In genomic region chr19:39342647-39343305, GRCh38 we compare ENCODE assay signal across 8 cellular contexts. TPM values are rescaled to one million over a fixed set of nuclear protein-coding genes. Genes with fewer than 3 reads are reported as not detected.
DNase-seq lines count a peak whose midpoint lies in the region; ATAC-seq, FAIRE-seq and TF ChIP-seq lines count a peak whose summit lies in the region.

No MANE protein-coding gene starts in this region.

- H2AFZ ChIP-seq in astrocyte (ENCODE audit: low read depth, low read length) = no peak overlapping the region

- H3K4me1 Mint-ChIP-seq in astrocyte (ENCODE audit: low read depth, unreplicated experiment) = peaks cover 28% of the 10 kb centered on the region

- H3K27me3 ChIP-seq in astrocyte (ENCODE audit: insufficient read depth, low read length) = no peaks in the 10 kb centered on the region
- no peaks in the 10 kb centered on the region for H3K27me3 ChIP-seq in stomach smooth muscle (ENCODE audit: control insufficient read depth in 1 of 2, insufficient read depth in 2 of 2, low read length in 2 of 2)

- FAIRE-seq in astrocyte (lab: Jason Lieb, UNC) = no peak

- peaks cover 56% of the 10 kb centered on the region for H3K79me2 ChIP-seq in astrocyte (ENCODE audit: insufficient read depth, low read length)

- no peaks in the 10 kb centered on the region for H3K36me3 ChIP-seq in astrocyte (ENCODE audit: insufficient read depth, low read length)
- H3K36me3 ChIP-seq in stomach smooth muscle (ENCODE audit: control insufficient read depth in 2 of 2, insufficient read depth in 2 of 2, low read length in 2 of 2) = peaks cover 0 to 7% of the 10 kb centered on the region in 2 donors

- H3K4me3 ChIP-seq in AG09309 (ENCODE audit: control insufficient read depth, low read depth, low read length) = peak overlapping the region; percentile 99
- peak overlapping the region; percentile 73 for H3K4me3 ChIP-seq in astrocyte (ENCODE audit: insufficient read depth, low read depth, low read length)
- H3K4me3 ChIP-seq in stomach smooth muscle (ENCODE audit: low read length in 2 of 2) = peak overlapping the region; percentile 69 to 80

- H3K9ac ChIP-seq in astrocyte (ENCODE audit: low read length) (peak overlapping the region; percentile 96), stomach smooth muscle (ENCODE audit: low read length in 2 of 2) (peak overlapping the region; percentile 75 to 88)

- DNase-seq in AG09309 (ENCODE audit: low read depth) = no peak
- DNase-seq in astrocyte (ENCODE audit: low read depth) = no peak
- DNase-seq in iris pigment epithelial cell (ENCODE audit: low read depth) = peak; percentile 25
- no peak for DNase-seq in NOMO-1 (lab: John Stamatoyannopoulos, UW; ENCODE audit: unreplicated experiment in 2 of 2)
- DNase-seq in DMS79 (lab: John Stamatoyannopoulos, UW) = no peak
- no peak for DNase-seq in NCI-H524 treated with DMSO at 0.1 percent for 48 hours (lab: John Stamatoyannopoulos, UW)

- H3K27ac Mint-ChIP-seq in astrocyte (ENCODE audit: unreplicated experiment) = peak overlapping the region; percentile 67

- no peak for TF ChIP-seq CTCF in AG09309 (IDR thresholded peaks at IDR 0.05; ENCODE audit: control insufficient read depth, insufficient read depth, low read depth, low read length, missing control alignments)
- no peak for TF ChIP-seq CTCF in astrocyte (IDR thresholded peaks at IDR 0.05; ENCODE audit: insufficient read depth, low read depth, low read length)

- peaks cover 10% of the 10 kb centered on the region for H3K36me3 Mint-ChIP-seq in astrocyte (ENCODE audit: low read depth, unreplicated experiment)

- peak overlapping the region; percentile 93 for H3K4me3 Mint-ChIP-seq in astrocyte (ENCODE audit: unreplicated experiment)

- H3K4me1 ChIP-seq in astrocyte (ENCODE audit: insufficient read depth, low read length) (peaks cover 26% of the 10 kb centered on the region), stomach smooth muscle (ENCODE audit: control insufficient read depth, insufficient read depth, low read length) (peaks cover 35% of the 10 kb centered on the region)

- ATAC-seq in HG03064 (IDR thresholded peaks at IDR 0.05; ENCODE audit: low read depth, unreplicated experiment) = peak; percentile 5

- H4K20me1 ChIP-seq in astrocyte (ENCODE audit: insufficient read depth, low read length) = peaks cover 50% of the 10 kb centered on the region

- H3K27ac ChIP-seq in astrocyte (ENCODE audit: low read depth, low read length) = peak overlapping the region; percentile 60
- H3K27ac ChIP-seq in stomach smooth muscle (ENCODE audit: low read length) = peak overlapping the region; percentile 76

- no peaks in the 10 kb centered on the region for H3K27me3 Mint-ChIP-seq in astrocyte (ENCODE audit: low read depth, unreplicated experiment)

- H3K9me3 Mint-ChIP-seq in astrocyte (ENCODE audit: unreplicated experiment) = no peaks in the 10 kb centered on the region

- H3K9me3 ChIP-seq in astrocyte (ENCODE audit: insufficient read depth, low read depth, low read length) = no peaks in the 10 kb centered on the region
- no peaks in the 10 kb centered on the region for H3K9me3 ChIP-seq in stomach smooth muscle (ENCODE audit: control insufficient read depth in 2 of 2, low read length in 2 of 2)

- peak overlapping the region; percentile 99 for H3K4me2 ChIP-seq in astrocyte (ENCODE audit: low read length)

RNA-seq across cellular contexts. Expression of gene SAMD4B, which starts 0.6 kb away (rescaled TPM):
- total RNA-seq in astrocyte = 95.0 and 98.6 TPM in 2 replicates

RNA-seq across cellular contexts. Expression of gene GMFG, which starts 6.9 kb away (rescaled TPM):
- total RNA-seq in astrocyte = 0.79 and 1.1 TPM in 2 replicates

RNA-seq across cellular contexts. Expression of gene LRFN1, which starts 22.1 kb away (rescaled TPM):
- 1.5 and 2.0 TPM in 2 replicates for total RNA-seq in astrocyte

RNA-seq across cellular contexts. Expression of gene IFNL1, which starts 46.6 kb away (rescaled TPM):
- total RNA-seq in astrocyte = 0.52 and 1.3 TPM in 2 replicates

RNA-seq across cellular contexts. Expression of gene PAF1, which starts 48.1 kb away (rescaled TPM):
- 42.0 and 43.2 TPM in 2 replicates for total RNA-seq in astrocyte
